In genomic region chr14:90617942-90618341, GRCh38 we compare ENCODE assay signal across 20 cellular contexts.
DNase-seq lines count a peak whose midpoint lies in the region; ATAC-seq and TF ChIP-seq lines count a peak whose summit lies in the region.
"Had no signal": no experiment of that assay in that cellular context is flagged by ENCODE, and none has a peak within 500 bp of the region (broad histone marks: within the 10 kb centered on the region; RNA-seq: fewer than 3 reads in every experiment).

No MANE protein-coding gene starts in this region.

- peaks cover 3% of the 10 kb centered on the region for H3K79me1 ChIP-seq in trophoblast cell (ENCODE audit: low read length)

- H3K27ac ChIP-seq in right atrium auricular region: no peak overlapping the region
- peak overlapping the region; percentile 27 for H3K27ac ChIP-seq in angular gyrus (ENCODE audit: low read depth, low read length)
- no peak overlapping the region for H3K27ac ChIP-seq in trophoblast cell (ENCODE audit: low read depth, low read length)
- no peak overlapping the region for H3K27ac ChIP-seq in GM23338 (ENCODE audit: low read depth)
- H3K27ac ChIP-seq: 22Rv1, BLaER1, C4-2B, GM23248 had no signal

- ATAC-seq in T-helper 17 cell: no peak
- ATAC-seq in GM23338: no peak
- no peak for ATAC-seq in HG03469 (IDR thresholded peaks at IDR 0.05; ENCODE audit: unreplicated experiment)
- ATAC-seq: CD8-positive, alpha-beta T cell; HCT116 had no signal

- no peak overlapping the region for H2AK5ac ChIP-seq in trophoblast cell (ENCODE audit: low read length)

- H4K20me1 ChIP-seq in GM23338 (replicated peaks; ENCODE audit: insufficient read depth): no peaks in the 10 kb centered on the region
- H4K20me1 ChIP-seq: BLaER1 had no signal

- H3K4me3 Mint-ChIP-seq in T-helper 17 cell: no peak overlapping the region
- no peak overlapping the region for H3K4me3 Mint-ChIP-seq in activated CD4-positive, alpha-beta memory T cell treated with anti-CD3 and anti-CD28 coated beads, Interleukin-2, amount 10 ng/mL, durations not matched to agents 7 days and 5 days
- no peak overlapping the region for H3K4me3 Mint-ChIP-seq in GM23338
- H3K4me3 Mint-ChIP-seq: B cell; CD4-positive, CD25-positive, alpha-beta regulatory T cell; CD8-positive, alpha-beta T cell; H9 had no signal

- no peak overlapping the region for H2BK12ac ChIP-seq in trophoblast cell (ENCODE audit: low read length)

- H3K9ac ChIP-seq in trophoblast cell (ENCODE audit: low read length): no peak overlapping the region
- H3K9ac ChIP-seq: BLaER1, GM23248 had no signal

- H3F3A ChIP-seq in GM23338 (replicated peaks; ENCODE audit: low read depth): no peaks in the 10 kb centered on the region

- no peak overlapping the region for H3K23ac ChIP-seq in trophoblast cell (ENCODE audit: low read length)

- no peak overlapping the region for H2BK120ac ChIP-seq in trophoblast cell (ENCODE audit: insufficient read depth, low read length, poor library complexity)

- no peak overlapping the region for H4K8ac ChIP-seq in trophoblast cell (ENCODE audit: low read depth, low read length)

- DNase-seq in right atrium auricular region (ENCODE audit: low spot score) (peak; percentile 57), cardiac septum (ENCODE audit: low spot score) (no peak), trophoblast cell (no peak), T-helper 17 cell (no peak), GM23338 (ENCODE audit: low spot score) (no peak)
- DNase-seq in activated CD4-positive, alpha-beta memory T cell treated with anti-CD3 and anti-CD28 coated beads, Interleukin-2, amount 10 ng/mL, durations not matched to agents 7 days and 5 days: no peak
- DNase-seq: Caco-2; CD4-positive, CD25-positive, alpha-beta regulatory T cell; CD8-positive, alpha-beta T cell; DMS153; DND-41; GM23248; H9 had no signal

- H3K36me3 Mint-ChIP-seq in T-helper 17 cell (ENCODE audit: low read depth): no peaks in the 10 kb centered on the region
- no peaks in the 10 kb centered on the region for H3K36me3 Mint-ChIP-seq in activated CD4-positive, alpha-beta memory T cell treated with anti-CD3 and anti-CD28 coated beads, Interleukin-2, amount 10 ng/mL, durations not matched to agents 7 days and 5 days (ENCODE audit: low read depth)
- H3K36me3 Mint-ChIP-seq in GM23338 (ENCODE audit: low read depth): no peaks in the 10 kb centered on the region; the same call in 2 of the 3 replicates
- H3K36me3 Mint-ChIP-seq: CD4-positive, CD25-positive, alpha-beta regulatory T cell; CD8-positive, alpha-beta T cell had no signal

- no CpG with 5 or more reads among the region's 7 CpGs for WGBS in trophoblast cell (ENCODE audit: extremely low coverage, insufficient coverage, insufficient read length)

- H3K27ac Mint-ChIP-seq in T-helper 17 cell (no peak overlapping the region), GM23338 (no peak overlapping the region)
- H3K27ac Mint-ChIP-seq in activated CD4-positive, alpha-beta memory T cell treated with anti-CD3 and anti-CD28 coated beads, Interleukin-2, amount 10 ng/mL, durations not matched to agents 7 days and 5 days: no peak overlapping the region
- H3K27ac Mint-ChIP-seq: B cell; CD4-positive, CD25-positive, alpha-beta regulatory T cell; CD8-positive, alpha-beta T cell had no signal

- no peak overlapping the region for H4K91ac ChIP-seq in trophoblast cell (ENCODE audit: low read depth, low read length)

- H2AFZ ChIP-seq in trophoblast cell (ENCODE audit: insufficient read depth, low read length, poor library complexity): no peak overlapping the region
- no peak overlapping the region for H2AFZ ChIP-seq in GM23338
- H2AFZ ChIP-seq: GM23248 had no signal

- H3K9me2 ChIP-seq in GM23338 (ENCODE audit: insufficient read depth): 0 out of 2 replicates have a peak, but pooled peaks cover under 1% of the 10 kb centered on the region

- intact Hi-C loops in cardiac septum (cut with DNase I): no loop called here

- H3K36me3 ChIP-seq in right atrium auricular region (no peaks in the 10 kb centered on the region), trophoblast cell (ENCODE audit: control insufficient read depth in 1 of 2, insufficient read depth in 2 of 2, low read length in 2 of 2) (peaks cover 6 to 10% of the 10 kb centered on the region in 2 experiments), GM23338 (ENCODE audit: insufficient read depth) (no peaks in the 10 kb centered on the region)

- H3K9me3 ChIP-seq in right atrium auricular region (no peaks in the 10 kb centered on the region), trophoblast cell (ENCODE audit: insufficient read depth, low read depth, low read length) (no peaks in the 10 kb centered on the region), T-helper 17 cell (ENCODE audit: control insufficient read depth, low read length, poor library complexity, severe bottlenecking) (no peaks in the 10 kb centered on the region)
- H3K9me3 ChIP-seq: BLaER1, Caco-2 had no signal

- no peaks in the 10 kb centered on the region for H3K27me3 ChIP-seq in right atrium auricular region
- H3K27me3 ChIP-seq in trophoblast cell (ENCODE audit: insufficient read depth, low read length): no peaks in the 10 kb centered on the region
- no peaks in the 10 kb centered on the region for H3K27me3 ChIP-seq in GM23338 (ENCODE audit: insufficient read depth)
- H3K27me3 ChIP-seq: BLaER1 had no signal

- peak overlapping the region; percentile 38 for H3K18ac ChIP-seq in trophoblast cell (ENCODE audit: low read length)

- peaks cover 0 to 22% of the 10 kb centered on the region in 2 donors for H3K4me1 ChIP-seq in right atrium auricular region
- H3K4me1 ChIP-seq in trophoblast cell (ENCODE audit: control insufficient read depth in 1 of 2, insufficient read depth in 2 of 2, low read length in 2 of 2): peaks cover 3 to 18% of the 10 kb centered on the region in 2 experiments
- peaks cover 16% of the 10 kb centered on the region for H3K4me1 ChIP-seq in GM23338 (ENCODE audit: insufficient read depth)
- H3K4me1 ChIP-seq: Caco-2 had no signal

- CTCF ChIA-PET in activated CD4-positive, alpha-beta memory T cell treated with anti-CD3 and anti-CD28 coated beads, Interleukin-2, amount 10 ng/mL, durations not matched to agents 7 days and 5 days (lab: Charles Lee): interaction anchor here (0.6 kb wide), 1 partner anchor 19 kb away, joined by 4 read pairs; no protein-coding TSS in a partner anchor

- no peak overlapping the region for H2BK5ac ChIP-seq in trophoblast cell (ENCODE audit: low read depth, low read length, poor library complexity)

- no peak for TF ChIP-seq CTCF in right atrium auricular region (IDR thresholded peaks at IDR 0.05)
- TF ChIP-seq CTCF in GM23338 (conservative IDR thresholded peaks at IDR 0.05; ENCODE audit: low read depth in 2 of 2): no peak

- H3K4ac ChIP-seq in trophoblast cell (ENCODE audit: low read depth, low read length): no peak overlapping the region

- H3K79me2 ChIP-seq in trophoblast cell (ENCODE audit: control insufficient read depth, insufficient read depth, low read length, poor library complexity) (no peaks in the 10 kb centered on the region), GM23338 (replicated peaks; ENCODE audit: insufficient read depth) (no peaks in the 10 kb centered on the region)

- H3K9me3 Mint-ChIP-seq in activated CD4-positive, alpha-beta memory T cell treated with anti-CD3 and anti-CD28 coated beads, Interleukin-2, amount 10 ng/mL, durations not matched to agents 7 days and 5 days: no peaks in the 10 kb centered on the region
- H3K9me3 Mint-ChIP-seq in GM23338: no peaks in the 10 kb centered on the region
- H3K9me3 Mint-ChIP-seq: CD8-positive, alpha-beta T cell; H9 had no signal

- peaks cover 2% of the 10 kb centered on the region for H3K4me1 Mint-ChIP-seq in T-helper 17 cell
- no peaks in the 10 kb centered on the region for H3K4me1 Mint-ChIP-seq in activated CD4-positive, alpha-beta memory T cell treated with anti-CD3 and anti-CD28 coated beads, Interleukin-2, amount 10 ng/mL, durations not matched to agents 7 days and 5 days
- H3K4me1 Mint-ChIP-seq in GM23338: peaks cover 23% of the 10 kb centered on the region
- H3K4me1 Mint-ChIP-seq: B cell had no signal

- H3K4me3 ChIP-seq in right atrium auricular region (no peak overlapping the region), trophoblast cell (ENCODE audit: low read depth, low read length) (no peak overlapping the region), GM23338 (no peak overlapping the region)
- H3K4me3 ChIP-seq: BLaER1, GM23248 had no signal

- no peak overlapping the region for H3K14ac ChIP-seq in trophoblast cell (ENCODE audit: low read length)

- H3K4me2 ChIP-seq in trophoblast cell (ENCODE audit: low read length): no peak overlapping the region
- H3K4me2 ChIP-seq in GM23338: no peak overlapping the region
- H3K4me2 ChIP-seq: BLaER1 had no signal

- H4K12ac ChIP-seq in trophoblast cell (ENCODE audit: low read depth, low read length): no peak overlapping the region

- POLR2A ChIA-PET in activated CD4-positive, alpha-beta memory T cell treated with anti-CD3 and anti-CD28 coated beads, Interleukin-2, amount 10 ng/mL, durations not matched to agents 7 days and 5 days (lab: Charles Lee): no interaction called here

- peaks cover 17% of the 10 kb centered on the region for H3K27me3 Mint-ChIP-seq in T-helper 17 cell
- H3K27me3 Mint-ChIP-seq in activated CD4-positive, alpha-beta memory T cell treated with anti-CD3 and anti-CD28 coated beads, Interleukin-2, amount 10 ng/mL, durations not matched to agents 7 days and 5 days: no peaks in the 10 kb centered on the region
- H3K27me3 Mint-ChIP-seq in GM23338 (ENCODE audit: insufficient read depth, low read depth, poor library complexity): peaks cover 8% of the 10 kb centered on the region
- H3K27me3 Mint-ChIP-seq: CD4-positive, CD25-positive, alpha-beta regulatory T cell had no signal
